10 cellular contexts compared by ENCODE assay signal in the genomic region with DNA sequence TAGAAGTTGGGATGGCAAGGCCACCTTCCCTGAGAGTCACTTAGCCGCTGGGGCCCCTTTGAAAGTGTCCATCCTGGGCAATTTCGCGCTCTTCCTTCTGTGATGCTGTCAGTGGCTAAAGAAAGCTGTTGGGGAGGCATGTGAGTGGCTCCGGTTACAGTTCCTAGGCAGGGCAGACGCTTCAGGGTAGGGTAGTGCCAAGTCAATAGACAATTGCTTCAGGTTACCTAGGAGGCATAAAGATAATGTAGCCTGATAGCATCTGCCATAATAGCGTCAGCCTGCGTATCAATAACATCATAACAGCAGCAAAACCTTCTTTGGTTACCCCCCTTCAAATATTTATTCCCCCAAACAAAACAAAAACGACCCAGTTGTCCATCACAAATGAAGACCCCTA. TPM values are rescaled to one million over a fixed set of nuclear protein-coding genes. Genes with fewer than 3 reads are reported as not detected.
DNase-seq lines count a peak whose midpoint lies in the region; ATAC-seq and TF ChIP-seq lines count a peak whose summit lies in the region.
"Had no signal": no experiment of that assay in that cellular context is flagged by ENCODE, and none has a peak within 500 bp of the region (broad histone marks: within the 10 kb centered on the region; RNA-seq: fewer than 3 reads in every experiment).

Gene FAM107B (minus strand): TSS at position 101 of the 400 bp plus-strand sequence. CDS start 234 bp downstream, outside the sequence.

- no peak for TF ChIP-seq EP300 in upper lobe of left lung (IDR thresholded peaks at IDR 0.05)

- no peak within 1 kb of the TSS for H3K23ac ChIP-seq in trophoblast cell (ENCODE audit: low read length)

- H3K27me3 ChIP-seq in breast epithelium: no peaks in the 10 kb centered on the region
- H3K27me3 ChIP-seq in upper lobe of left lung: no peaks in the 10 kb centered on the region
- H3K27me3 ChIP-seq in trophoblast cell (ENCODE audit: insufficient read depth, low read length): no peaks in the 10 kb centered on the region
- H3K27me3 ChIP-seq: BLaER1 had no signal

- no peak within 1 kb of the TSS for H4K91ac ChIP-seq in trophoblast cell (ENCODE audit: low read depth, low read length)

- H3K27me3 Mint-ChIP-seq in activated CD8-positive, alpha-beta memory T cell treated with anti-CD3 and anti-CD28 coated beads, Interleukin-2, amount 10 ng/mL, durations not matched to agents 7 days and 5 days: no peaks in the 10 kb centered on the region
- H3K27me3 Mint-ChIP-seq in mesothelial cell of epicardium (ENCODE audit: low read depth): peaks cover 4% of the 10 kb centered on the region
- H3K27me3 Mint-ChIP-seq: activated naive CD8-positive, alpha-beta T cell had no signal

- H3K27ac Mint-ChIP-seq in activated CD8-positive, alpha-beta memory T cell treated with anti-CD3 and anti-CD28 coated beads, Interleukin-2, amount 10 ng/mL, durations not matched to agents 7 days and 5 days: no peak within 1 kb of the TSS
- no peak within 1 kb of the TSS for H3K27ac Mint-ChIP-seq in mesothelial cell of epicardium
- H3K27ac Mint-ChIP-seq: activated naive CD8-positive, alpha-beta T cell had no signal

- H3K4me3 ChIP-seq in breast epithelium: no peak within 1 kb of the TSS
- H3K4me3 ChIP-seq in upper lobe of left lung: no peak within 1 kb of the TSS
- H3K4me3 ChIP-seq in trophoblast cell (ENCODE audit: low read depth, low read length): no peak within 1 kb of the TSS
- H3K4me3 ChIP-seq in coronary artery: no peak within 1 kb of the TSS
- H3K4me3 ChIP-seq: BLaER1 had no signal

- intact Hi-C loops in breast epithelium (cut with DNase I; ENCODE audit: low total_unique reads): no loop called here

- H3K4ac ChIP-seq in trophoblast cell (ENCODE audit: low read depth, low read length): no peak within 1 kb of the TSS

- H2AFZ ChIP-seq in trophoblast cell (ENCODE audit: insufficient read depth, low read length, poor library complexity): no peak within 1 kb of the TSS

- peaks cover 1% of the 10 kb centered on the region for H3K36me3 Mint-ChIP-seq in activated CD8-positive, alpha-beta memory T cell treated with anti-CD3 and anti-CD28 coated beads, Interleukin-2, amount 10 ng/mL, durations not matched to agents 7 days and 5 days
- no peaks in the 10 kb centered on the region for H3K36me3 Mint-ChIP-seq in mesothelial cell of epicardium
- H3K36me3 Mint-ChIP-seq: activated naive CD8-positive, alpha-beta T cell had no signal

- H3K4me1 Mint-ChIP-seq in activated CD8-positive, alpha-beta memory T cell treated with anti-CD3 and anti-CD28 coated beads, Interleukin-2, amount 10 ng/mL, durations not matched to agents 7 days and 5 days: no peaks in the 10 kb centered on the region
- H3K4me1 Mint-ChIP-seq in mesothelial cell of epicardium: peaks cover 11% of the 10 kb centered on the region

- TF ChIP-seq POLR2A in breast epithelium (IDR thresholded peaks at IDR 0.05): no peak
- no peak for TF ChIP-seq POLR2A in upper lobe of left lung (IDR thresholded peaks at IDR 0.05)

- CTCF ChIA-PET in activated CD8-positive, alpha-beta memory T cell treated with anti-CD3 and anti-CD28 coated beads, Interleukin-2, amount 10 ng/mL, durations not matched to agents 7 days and 5 days (lab: Charles Lee): no interaction called here

- H3K4me3 Mint-ChIP-seq in activated CD8-positive, alpha-beta memory T cell treated with anti-CD3 and anti-CD28 coated beads, Interleukin-2, amount 10 ng/mL, durations not matched to agents 7 days and 5 days: no peak within 1 kb of the TSS
- H3K4me3 Mint-ChIP-seq in mesothelial cell of epicardium: no peak within 1 kb of the TSS
- H3K4me3 Mint-ChIP-seq: activated naive CD8-positive, alpha-beta T cell had no signal

- DNase-seq in activated CD8-positive, alpha-beta memory T cell treated with anti-CD3 and anti-CD28 coated beads, Interleukin-2, amount 10 ng/mL, durations not matched to agents 7 days and 5 days: no peak
- DNase-seq in activated CD8-positive, alpha-beta memory T cell treated with anti-CD3 and anti-CD28 coated beads, Interleukin-2, amount 50 U/mL, for 4 hours: no peak
- DNase-seq in breast epithelium (ENCODE audit: low spot score in 2 of 2) (no peak), mesothelial cell of epicardium (ENCODE audit: low spot score in 2 of 2, unreplicated experiment in 2 of 2) (no peak), upper lobe of left lung (no peak), trophoblast cell (no peak), coronary artery (ENCODE audit: low spot score) (no peak), Kasumi-1 (lab: John Stamatoyannopoulos, UW) (no peak)

- H3K9me3 ChIP-seq in breast epithelium (no peaks in the 10 kb centered on the region), upper lobe of left lung (no peaks in the 10 kb centered on the region), trophoblast cell (ENCODE audit: insufficient read depth, low read depth, low read length) (peaks cover 2% of the 10 kb centered on the region)

- H2BK120ac ChIP-seq in trophoblast cell (ENCODE audit: insufficient read depth, low read length, poor library complexity): no peak within 1 kb of the TSS

- H3K9me3 Mint-ChIP-seq in activated CD8-positive, alpha-beta memory T cell treated with anti-CD3 and anti-CD28 coated beads, Interleukin-2, amount 10 ng/mL, durations not matched to agents 7 days and 5 days (ENCODE audit: low read depth): no peaks in the 10 kb centered on the region
- H3K9me3 Mint-ChIP-seq in mesothelial cell of epicardium: no peaks in the 10 kb centered on the region

- WGBS in upper lobe of left lung, 2 donors: 94 to 95% methylated on average over 8 of the region's 8 CpGs
- no CpG with 5 or more reads among the region's 8 CpGs for WGBS in trophoblast cell (ENCODE audit: extremely low coverage, insufficient coverage, insufficient read length)

- H3K36me3 ChIP-seq in breast epithelium: no peaks in the 10 kb centered on the region
- H3K36me3 ChIP-seq in upper lobe of left lung: no peaks in the 10 kb centered on the region
- H3K36me3 ChIP-seq in trophoblast cell (ENCODE audit: control insufficient read depth in 1 of 2, insufficient read depth in 2 of 2, low read length in 2 of 2): no peaks in the 10 kb centered on the region
- H3K36me3 ChIP-seq: BLaER1 had no signal

- H3K18ac ChIP-seq in trophoblast cell (ENCODE audit: low read length): no peak within 1 kb of the TSS

- TF ChIP-seq CTCF in breast epithelium (IDR thresholded peaks at IDR 0.05) (no peak), mesothelial cell of epicardium (IDR thresholded peaks at IDR 0.05; ENCODE audit: unreplicated experiment) (no peak), upper lobe of left lung (IDR thresholded peaks at IDR 0.05) (no peak), coronary artery (IDR thresholded peaks at IDR 0.05) (no peak)

- H3K27ac ChIP-seq in breast epithelium (no peak within 1 kb of the TSS), upper lobe of left lung (no peak within 1 kb of the TSS), trophoblast cell (ENCODE audit: low read depth, low read length) (no peak within 1 kb of the TSS), coronary artery (no peak within 1 kb of the TSS)
- H3K27ac ChIP-seq: BLaER1 had no signal

- H3K4me1 ChIP-seq in breast epithelium: no peaks in the 10 kb centered on the region
- H3K4me1 ChIP-seq in upper lobe of left lung: peaks cover 5 to 9% (median 7%) of the 10 kb centered on the region in 4 donors
- H3K4me1 ChIP-seq in trophoblast cell (ENCODE audit: control insufficient read depth in 1 of 2, insufficient read depth in 2 of 2, low read length in 2 of 2): peaks cover 0 to 4% of the 10 kb centered on the region in 2 experiments

- H3K79me1 ChIP-seq in trophoblast cell (ENCODE audit: low read length): no peaks in the 10 kb centered on the region

- H3K79me2 ChIP-seq in trophoblast cell (ENCODE audit: control insufficient read depth, insufficient read depth, low read length, poor library complexity): no peaks in the 10 kb centered on the region

- H2BK12ac ChIP-seq in trophoblast cell (ENCODE audit: low read length): no peak within 1 kb of the TSS

- no peak within 1 kb of the TSS for H4K12ac ChIP-seq in trophoblast cell (ENCODE audit: low read depth, low read length)

- no peak within 1 kb of the TSS for H3K14ac ChIP-seq in trophoblast cell (ENCODE audit: low read length)

- no peak within 1 kb of the TSS for H2AK5ac ChIP-seq in trophoblast cell (ENCODE audit: low read length)

- no peak within 1 kb of the TSS for H4K8ac ChIP-seq in trophoblast cell (ENCODE audit: low read depth, low read length)

- H2BK5ac ChIP-seq in trophoblast cell (ENCODE audit: low read depth, low read length, poor library complexity): no peak within 1 kb of the TSS

- no peak for ATAC-seq in activated CD8-positive, alpha-beta memory T cell treated with anti-CD3 and anti-CD28 coated beads, Interleukin-2, amount 10 ng/mL, durations not matched to agents 7 days and 5 days
- no peak for ATAC-seq in upper lobe of left lung (ENCODE audit: low FRiP score in 2 of 2)

- no peak within 1 kb of the TSS for H3K4me2 ChIP-seq in trophoblast cell (ENCODE audit: low read length)
- H3K4me2 ChIP-seq: BLaER1 had no signal

- no peak within 1 kb of the TSS for H3K9ac ChIP-seq in trophoblast cell (ENCODE audit: low read length)
- H3K9ac ChIP-seq: BLaER1 had no signal

RNA-seq across cellular contexts. Expression of gene FAM107B, which starts in this region (rescaled TPM):
- 100 to 1,000 TPM; 114 to 208 TPM for total RNA-seq in activated CD8-positive, alpha-beta memory T cell treated with anti-CD3 and anti-CD28 coated beads, Interleukin-2, amount 10 ng/mL, durations not matched to agents 7 days and 5 days
- total RNA-seq in breast epithelium (10 to 100 TPM; 30.8 to 56.1 (median 51.8) TPM), mesothelial cell of epicardium (19.9 to 23.9 TPM (median 23.5 TPM) in 3 replicates), upper lobe of left lung (100 to 1,000 TPM in 1 of 6 donors, 10 to 100 TPM in 5; 44.0 to 136 (median 77.0) TPM)
- polyA plus RNA-seq in trophoblast cell (2013): 70.9 and 75.6 TPM in 2 replicates
